In the genomic region with DNA sequence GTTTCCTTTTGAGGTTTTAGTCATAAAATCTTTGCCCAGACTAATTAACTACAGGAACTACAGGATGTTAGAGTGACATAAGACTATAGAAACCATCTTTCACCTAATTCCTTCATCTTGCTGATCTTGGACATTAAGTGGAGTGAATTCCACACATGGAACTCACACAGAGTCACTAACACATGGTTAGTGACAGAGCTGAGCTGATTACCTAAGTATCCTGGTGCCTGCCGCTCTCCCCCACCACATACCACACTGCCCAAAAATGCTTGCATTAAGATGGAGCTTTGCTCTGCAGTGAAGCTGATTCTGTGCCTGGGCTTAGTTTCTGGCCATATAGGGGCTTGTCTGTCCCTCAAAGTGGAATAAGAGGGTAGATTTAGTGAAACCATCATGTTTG, we compare ENCODE assay signal across 20 cellular contexts.
DNase-seq lines count a peak whose midpoint lies in the region; ATAC-seq and TF ChIP-seq lines count a peak whose summit lies in the region.
"Had no signal": no experiment of that assay in that cellular context is flagged by ENCODE, and none has a peak within 500 bp of the region (broad histone marks: within the 10 kb centered on the region; RNA-seq: fewer than 3 reads in every experiment).

No MANE protein-coding gene starts in this region.

- WGBS in smooth muscle cell (ENCODE audit: low lambda C conversion rate), result 21% methylated on average over 1 of the region's 1 CpG

- no peaks in the 10 kb centered on the region for H4K20me1 ChIP-seq in smooth muscle cell (ENCODE audit: low read depth)

- peaks cover 0 to 2% (median 0%) of the 10 kb centered on the region in 5 donors for H3K9me3 Mint-ChIP-seq in CD8-positive, alpha-beta memory T cell

- H3K36me3 Mint-ChIP-seq in CD8-positive, alpha-beta memory T cell, result peaks cover 12 to 47% (median 13%) of the 10 kb centered on the region in 3 donors

- H3K27ac ChIP-seq in smooth muscle cell (ENCODE audit: low read depth), result peak overlapping the region; percentile 38
- no peak overlapping the region for H3K27ac ChIP-seq in CD8-positive, alpha-beta memory T cell (ENCODE audit: low read depth, low read length)
- no peak overlapping the region for H3K27ac ChIP-seq in left lung

- no peak overlapping the region for H3K4me3 Mint-ChIP-seq in CD8-positive, alpha-beta memory T cell
- H3K4me3 Mint-ChIP-seq: B cell; CD4-positive, CD25-positive, alpha-beta regulatory T cell; H9 had no signal

- DNase-seq in GM03348 (ENCODE audit: low spot score) (peak; percentile 22), M059J (ENCODE audit: low read depth) (peak; percentile 7), fibroblast of villous mesenchyme (ENCODE audit: low read depth) (peak; percentile 12), smooth muscle cell (lab: John Stamatoyannopoulos, UW; ENCODE audit: unreplicated experiment) (no peak), left lung (no peak)
- DNase-seq in CD8-positive, alpha-beta memory T cell, result no peak
- DNase-seq: ACHN; Calu3; CD4-positive, CD25-positive, alpha-beta regulatory T cell; H9; KBM-7; MV-4-11; NCI-H1417; NCI-H187; NCI-H2107; NCI-H345; NCI-H524 treated with DMSO at 0.1 percent for 48 hours; SHP77 treated with DMSO at 0.1 percent for 48 hours had no signal

- H3K4me3 ChIP-seq in fibroblast of villous mesenchyme (ENCODE audit: low read depth, low read length), result no peak overlapping the region
- no peak overlapping the region for H3K4me3 ChIP-seq in smooth muscle cell
- no peak overlapping the region for H3K4me3 ChIP-seq in CD8-positive, alpha-beta memory T cell (ENCODE audit: low read length)
- no peak overlapping the region for H3K4me3 ChIP-seq in left lung

- H3K36me3 ChIP-seq in smooth muscle cell (ENCODE audit: low read depth) (no peaks in the 10 kb centered on the region), left lung (no peaks in the 10 kb centered on the region)
- H3K36me3 ChIP-seq in CD8-positive, alpha-beta memory T cell (ENCODE audit: insufficient read depth, low read length), result no peaks in the 10 kb centered on the region

- ATAC-seq in GM18520 (IDR thresholded peaks at IDR 0.05; ENCODE audit: unreplicated experiment) (no peak), left lung (no peak)

- no peak overlapping the region for H3K9ac ChIP-seq in smooth muscle cell (ENCODE audit: low read depth)

- H3K9me3 ChIP-seq in smooth muscle cell (replicated peaks; ENCODE audit: low read depth), result no peaks in the 10 kb centered on the region
- H3K9me3 ChIP-seq in CD8-positive, alpha-beta memory T cell (ENCODE audit: low read length), result no peaks in the 10 kb centered on the region
- H3K9me3 ChIP-seq in left lung, result peaks cover 0 to under 1% of the 10 kb centered on the region in 2 donors

- H3K4me1 ChIP-seq in smooth muscle cell (ENCODE audit: low read depth) (peaks cover 11% of the 10 kb centered on the region), left lung (no peaks in the 10 kb centered on the region)
- H3K4me1 ChIP-seq in CD8-positive, alpha-beta memory T cell (ENCODE audit: insufficient read depth, low read length), result no peaks in the 10 kb centered on the region

- peak overlapping the region; percentile 0 for H3K4me2 ChIP-seq in smooth muscle cell

- no peaks in the 10 kb centered on the region for H3K79me2 ChIP-seq in smooth muscle cell (ENCODE audit: low read depth)

- H2AFZ ChIP-seq in smooth muscle cell (ENCODE audit: low read depth), result no peak overlapping the region

- H3K27me3 Mint-ChIP-seq in CD8-positive, alpha-beta memory T cell, result no peaks in the 10 kb centered on the region
- H3K27me3 Mint-ChIP-seq: B cell; CD4-positive, CD25-positive, alpha-beta regulatory T cell had no signal

- intact Hi-C loops in left lung (cut with DNase I), result no loop called here

- TF ChIP-seq CTCF in fibroblast of villous mesenchyme (IDR thresholded peaks at IDR 0.05; ENCODE audit: insufficient read depth, low read depth, low read length) (no peak), smooth muscle cell (IDR thresholded peaks at IDR 0.05; ENCODE audit: borderline replicate concordance, insufficient read depth, poor library complexity, severe bottlenecking) (no peak), left lung (IDR thresholded peaks at IDR 0.05) (no peak)

- CTCF ChIA-PET in CD8-positive, alpha-beta memory T cell (lab: Charles Lee), result no interaction called here

- H3K27me3 ChIP-seq in smooth muscle cell (ENCODE audit: low read depth) (no peaks in the 10 kb centered on the region), left lung (no peaks in the 10 kb centered on the region)
- H3K27me3 ChIP-seq in CD8-positive, alpha-beta memory T cell (ENCODE audit: insufficient read depth, low read length, poor library complexity, severe bottlenecking), result no peaks in the 10 kb centered on the region

- H3K27ac Mint-ChIP-seq in CD8-positive, alpha-beta memory T cell, result no peak overlapping the region
- H3K27ac Mint-ChIP-seq: B cell, H9 had no signal

- POLR2A ChIA-PET in CD8-positive, alpha-beta memory T cell (lab: Charles Lee), result no interaction called here

- H3F3A ChIP-seq in smooth muscle cell (ENCODE audit: low read depth), result no peaks in the 10 kb centered on the region

- H3K4me1 Mint-ChIP-seq in CD8-positive, alpha-beta memory T cell, result no peaks in the 10 kb centered on the region
- H3K4me1 Mint-ChIP-seq: CD4-positive, CD25-positive, alpha-beta regulatory T cell had no signal

Comparison
In these comparisons a context has a peak if more than half of its experiments do, and no peak if none do; other contexts are left out.
1. DNase-seq: peak in GM03348 (single experiment), M059J (single experiment) and fibroblast of villous mesenchyme (single experiment); none in smooth muscle cell (single experiment), CD8-positive, alpha-beta memory T cell (0 of 5) and left lung (0 of 2).